In genomic region chr3:171371354-171371753, GRCh38 we compare ENCODE assay signal across 22 cellular contexts.
"Had no signal": no experiment of that assay in that cellular context is flagged by ENCODE, and none has a peak within 500 bp of the region (broad histone marks: within the 10 kb centered on the region; RNA-seq: fewer than 3 reads in every experiment).

No MANE protein-coding gene starts in this region.

- ATAC-seq: left cardiac atrium; natural killer cell treated with Interleukin-12 subunit alpha and Interleukin-12 subunit beta and Interleukin-15 and Interleukin-18, amount 100 ng/mL, for 72 hours; right lobe of liver; stimulated activated naive CD8-positive, alpha-beta T cell treated with anti-CD3 and anti-CD28 coated beads, Interleukin-15, Interleukin-2, amounts not matched to agents 100 U/mL and 50 U/mL, for 24 hours had no signal

- H3K4me1 ChIP-seq: ascending aorta, uterus had no signal

- H3K27ac Mint-ChIP-seq: activated CD4-positive, alpha-beta memory T cell treated with anti-CD3 and anti-CD28 coated beads for 36 hours; activated CD4-positive, alpha-beta T cell treated with anti-CD3 and anti-CD28 coated beads, Interleukin-2, amount 10 ng/mL, durations not matched to agents 24 days and 14 days; activated naive CD4-positive, alpha-beta T cell treated with anti-CD3 and anti-CD28 coated beads for 36 hours; activated naive CD8-positive, alpha-beta T cell treated with anti-CD3 and anti-CD28 coated beads for 36 hours; activated T-helper 1 cell treated with anti-CD3 and anti-CD28 coated beads, Interleukin-12 subunit alpha, Interleukin-12 subunit beta, Interleukin-2, Interleukin-4 antibody, amounts not matched to agents 30 ng/mL and 10 ng/mL and 1 ng/mL, durations not matched to agents 14 hours and 24 hours and 36 hours; type B pancreatic cell had no signal

- H3K27me3 Mint-ChIP-seq: activated CD4-positive, alpha-beta memory T cell treated with anti-CD3 and anti-CD28 coated beads for 36 hours; activated CD4-positive, alpha-beta T cell treated with anti-CD3 and anti-CD28 coated beads, Interleukin-2, amount 10 ng/mL, durations not matched to agents 24 days and 14 days; activated naive CD8-positive, alpha-beta T cell treated with anti-CD3 and anti-CD28 coated beads for 36 hours; natural killer cell treated with Interleukin-12 subunit alpha and Interleukin-12 subunit beta and Interleukin-15 and Interleukin-18, amount 100 ng/mL, for 72 hours had no signal

- H3K4me3 Mint-ChIP-seq: activated CD4-positive, alpha-beta memory T cell treated with anti-CD3 and anti-CD28 coated beads for 36 hours; activated CD4-positive, alpha-beta T cell treated with anti-CD3 and anti-CD28 coated beads, Interleukin-2, amount 10 ng/mL, durations not matched to agents 24 days and 14 days; activated naive CD4-positive, alpha-beta T cell treated with anti-CD3 and anti-CD28 coated beads for 36 hours; activated naive CD8-positive, alpha-beta T cell treated with anti-CD3 and anti-CD28 coated beads for 36 hours; activated T-helper 1 cell treated with anti-CD3 and anti-CD28 coated beads, Interleukin-12 subunit alpha, Interleukin-12 subunit beta, Interleukin-2, Interleukin-4 antibody, amounts not matched to agents 30 ng/mL and 10 ng/mL and 1 ng/mL, durations not matched to agents 14 hours and 24 hours and 36 hours; natural killer cell treated with Interleukin-12 subunit alpha and Interleukin-12 subunit beta and Interleukin-15 and Interleukin-18, amount 100 ng/mL, for 72 hours; type B pancreatic cell had no signal

- H3K36me3 ChIP-seq: ascending aorta, right lobe of liver, uterus had no signal

- H3K27ac ChIP-seq: ascending aorta, right lobe of liver, uterus had no signal

- DNase-seq: activated CD4-positive, alpha-beta memory T cell treated with anti-CD3 and anti-CD28 coated beads for 36 hours; activated CD4-positive, alpha-beta T cell treated with anti-CD3 and anti-CD28 coated beads, Interleukin-2, amount 10 ng/mL, durations not matched to agents 24 days and 14 days; activated CD4-positive, CD25-positive, alpha-beta regulatory T cell treated with anti-CD3 and anti-CD28 coated beads, Interleukin-2, amount 50 U/mL, for 72 hours; activated CD8-positive, alpha-beta memory T cell treated with anti-CD3 and anti-CD28 coated beads, Interleukin-2, amount 50 U/mL, for 4 hours; activated effector memory CD4-positive, alpha-beta T cell treated with anti-CD3 and anti-CD28 coated beads, Interleukin-2, amount 50 U/mL, for 16 hours; activated naive CD4-positive, alpha-beta T cell treated with anti-CD3 and anti-CD28 coated beads for 36 hours; activated naive CD8-positive, alpha-beta T cell treated with anti-CD3 and anti-CD28 coated beads for 36 hours; activated T-cell treated with anti-CD3 and anti-CD28 coated beads, Interleukin-2, amount 50 U/mL, for 1 hour; caudate nucleus; left cardiac atrium; mammary epithelial cell; midbrain; right lobe of liver; stimulated activated CD4-positive, alpha-beta T cell treated with anti-CD3 and anti-CD28 coated beads, Interleukin-12 subunit alpha, Interleukin-12 subunit beta, amount 100 ng/mL, for 4 hours; stimulated activated CD4-positive, alpha-beta T cell treated with anti-CD3 and anti-CD28 coated beads, Interleukin-4, amount 100 ng/mL, for 1 hour; stimulated activated naive CD8-positive, alpha-beta T cell treated with anti-CD3 and anti-CD28 coated beads, Interleukin-15, Interleukin-2, amounts not matched to agents 100 U/mL and 50 U/mL, for 24 hours; T1000; uterus had no signal

- H3K27me3 ChIP-seq: ascending aorta, right lobe of liver, uterus had no signal

- H3K9me3 ChIP-seq: ascending aorta, right lobe of liver, uterus had no signal

- H3K4me3 ChIP-seq: ascending aorta, right lobe of liver, uterus had no signal

- H3K36me3 Mint-ChIP-seq: natural killer cell treated with Interleukin-12 subunit alpha and Interleukin-12 subunit beta and Interleukin-15 and Interleukin-18, amount 100 ng/mL, for 72 hours; type B pancreatic cell had no signal

- H3K9me3 Mint-ChIP-seq: activated CD4-positive, alpha-beta memory T cell treated with anti-CD3 and anti-CD28 coated beads for 36 hours; activated CD4-positive, alpha-beta T cell treated with anti-CD3 and anti-CD28 coated beads, Interleukin-2, amount 10 ng/mL, durations not matched to agents 24 days and 14 days; activated naive CD4-positive, alpha-beta T cell treated with anti-CD3 and anti-CD28 coated beads for 36 hours; activated T-helper 1 cell treated with anti-CD3 and anti-CD28 coated beads, Interleukin-12 subunit alpha, Interleukin-12 subunit beta, Interleukin-2, Interleukin-4 antibody, amounts not matched to agents 30 ng/mL and 10 ng/mL and 1 ng/mL, durations not matched to agents 14 hours and 24 hours and 36 hours; natural killer cell treated with Interleukin-12 subunit alpha and Interleukin-12 subunit beta and Interleukin-15 and Interleukin-18, amount 100 ng/mL, for 72 hours; type B pancreatic cell had no signal
